ENCODE assay signal across 15 cellular contexts in the genomic region with DNA sequence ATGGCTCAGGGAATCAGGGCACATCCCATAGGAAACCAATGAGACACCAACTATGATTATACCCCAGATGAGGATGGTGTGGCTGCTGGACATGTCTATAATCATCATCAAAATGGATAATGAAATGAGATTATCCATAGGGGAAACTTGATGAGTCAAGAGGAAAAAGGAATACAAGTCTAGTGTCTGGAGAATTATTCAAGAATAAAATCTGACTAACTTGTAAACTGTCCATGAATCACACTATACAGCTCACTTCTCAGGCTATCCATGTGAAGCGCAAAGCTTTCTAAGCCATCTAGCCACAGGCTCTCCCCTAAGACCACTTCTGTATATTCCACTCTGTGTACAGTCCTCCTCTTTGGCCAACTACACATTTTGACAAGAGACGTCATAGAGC. TPM values are rescaled to one million over a fixed set of nuclear protein-coding genes. Genes with fewer than 3 reads are reported as not detected.
DNase-seq lines count a peak whose midpoint lies in the region; ATAC-seq and TF ChIP-seq lines count a peak whose summit lies in the region.
"Had no signal": no experiment of that assay in that cellular context is flagged by ENCODE, and none has a peak within 500 bp of the region (broad histone marks: within the 10 kb centered on the region; RNA-seq: fewer than 3 reads in every experiment).

No MANE protein-coding gene starts in this region.

- H3K36me3 ChIP-seq in smooth muscle cell (ENCODE audit: low read depth) = no peaks in the 10 kb centered on the region
- no peaks in the 10 kb centered on the region for H3K36me3 ChIP-seq in GM23338 (ENCODE audit: insufficient read depth)
- H3K36me3 ChIP-seq in Karpas-422 (ENCODE audit: insufficient read depth, low read length) = no peaks in the 10 kb centered on the region
- H3K36me3 ChIP-seq: lower lobe of right lung, neutrophil had no signal

- H3K9me3 ChIP-seq in smooth muscle cell (replicated peaks; ENCODE audit: low read depth) (no peaks in the 10 kb centered on the region), Karpas-422 (ENCODE audit: low read length) (no peaks in the 10 kb centered on the region)
- H3K9me3 ChIP-seq: lower lobe of right lung, neutrophil had no signal

- TF ChIP-seq CTCF in fibroblast of mammary gland (conservative IDR thresholded peaks at IDR 0.05; ENCODE audit: control insufficient read depth, insufficient read depth, low read depth, low read length) = no peak
- TF ChIP-seq CTCF in smooth muscle cell (IDR thresholded peaks at IDR 0.05; ENCODE audit: borderline replicate concordance, insufficient read depth, poor library complexity, severe bottlenecking) = no peak
- no peak for TF ChIP-seq CTCF in GM23338 (conservative IDR thresholded peaks at IDR 0.05; ENCODE audit: low read depth in 2 of 2)

- peaks cover 24% of the 10 kb centered on the region for H3F3A ChIP-seq in smooth muscle cell (ENCODE audit: low read depth)
- no peaks in the 10 kb centered on the region for H3F3A ChIP-seq in GM23338 (replicated peaks; ENCODE audit: low read depth)

- peak overlapping the region; percentile 33 for H3K4me2 ChIP-seq in smooth muscle cell
- H3K4me2 ChIP-seq in GM23338 = no peak overlapping the region
- no peak overlapping the region for H3K4me2 ChIP-seq in Karpas-422 (ENCODE audit: low read depth, low read length, poor library complexity, severe bottlenecking)

- ATAC-seq in SK-N-SH treated with all-trans-retinoic acid at 6 μM for 48 hours = peak; percentile 73
- no peak for ATAC-seq in GM23338
- ATAC-seq: lower lobe of right lung had no signal

- no peak overlapping the region for H3K4me3 Mint-ChIP-seq in activated CD4-positive, alpha-beta T cell treated with anti-CD3 and anti-CD28 coated beads, Interleukin-2, amount 10 ng/mL, durations not matched to agents 24 days and 14 days
- no peak overlapping the region for H3K4me3 Mint-ChIP-seq in GM23338
- H3K4me3 Mint-ChIP-seq: type B pancreatic cell had no signal

- H4K20me1 ChIP-seq in smooth muscle cell (ENCODE audit: low read depth) (peaks cover 23% of the 10 kb centered on the region), GM23338 (replicated peaks; ENCODE audit: insufficient read depth) (peaks cover 4% of the 10 kb centered on the region; the same call in 1 of the 2 replicates), Karpas-422 (ENCODE audit: insufficient read depth, low read depth, low read length) (no peaks in the 10 kb centered on the region)

- H3K9ac ChIP-seq in smooth muscle cell (ENCODE audit: low read depth) (peak overlapping the region; percentile 51), Karpas-422 (ENCODE audit: low read length) (no peak overlapping the region)

- H2AFZ ChIP-seq in smooth muscle cell (ENCODE audit: low read depth) (no peak overlapping the region), GM23338 (no peak overlapping the region), Karpas-422 (ENCODE audit: low read length) (no peak overlapping the region)

- peaks cover 44% of the 10 kb centered on the region for H3K36me3 Mint-ChIP-seq in activated CD4-positive, alpha-beta T cell treated with anti-CD3 and anti-CD28 coated beads, Interleukin-2, amount 10 ng/mL, durations not matched to agents 24 days and 14 days (ENCODE audit: low read depth)
- H3K36me3 Mint-ChIP-seq in GM23338 (ENCODE audit: low read depth) = peaks cover under 1% of the 10 kb centered on the region; the same call in 2 of the 3 replicates

- peak overlapping the region; percentile 85 for H3K27ac ChIP-seq in smooth muscle cell (ENCODE audit: low read depth)
- no peak overlapping the region for H3K27ac ChIP-seq in GM23338 (ENCODE audit: low read depth)
- H3K27ac ChIP-seq in Karpas-422 (ENCODE audit: low read length) = no peak overlapping the region
- H3K27ac ChIP-seq: lower lobe of right lung, neutrophil had no signal

- H3K4me1 Mint-ChIP-seq in activated CD4-positive, alpha-beta T cell treated with anti-CD3 and anti-CD28 coated beads, Interleukin-2, amount 10 ng/mL, durations not matched to agents 24 days and 14 days = peaks cover 37% of the 10 kb centered on the region
- peaks cover 60% of the 10 kb centered on the region for H3K4me1 Mint-ChIP-seq in GM23338

- peak overlapping the region; percentile 26 for H3K27ac Mint-ChIP-seq in activated CD4-positive, alpha-beta T cell treated with anti-CD3 and anti-CD28 coated beads, Interleukin-2, amount 10 ng/mL, durations not matched to agents 24 days and 14 days
- no peak overlapping the region for H3K27ac Mint-ChIP-seq in GM23338
- H3K27ac Mint-ChIP-seq: activated naive CD4-positive, alpha-beta T cell treated with anti-CD3 and anti-CD28 coated beads, Interleukin-2, amount 50 U/mL, for 72 hours had no signal

- H3K9me3 Mint-ChIP-seq in activated CD4-positive, alpha-beta T cell treated with anti-CD3 and anti-CD28 coated beads, Interleukin-2, amount 10 ng/mL, durations not matched to agents 24 days and 14 days = no peaks in the 10 kb centered on the region
- no peaks in the 10 kb centered on the region for H3K9me3 Mint-ChIP-seq in GM23338
- H3K9me3 Mint-ChIP-seq: activated naive CD4-positive, alpha-beta T cell treated with anti-CD3 and anti-CD28 coated beads, Interleukin-2, amount 50 U/mL, for 72 hours; type B pancreatic cell had no signal

- H3K4me3 ChIP-seq in fibroblast of mammary gland (ENCODE audit: control insufficient read depth, low read depth, low read length) (no peak overlapping the region), smooth muscle cell (no peak overlapping the region), GM23338 (no peak overlapping the region), Karpas-422 (ENCODE audit: low read length) (no peak overlapping the region)
- H3K4me3 ChIP-seq: lower lobe of right lung had no signal

- H3K27me3 Mint-ChIP-seq in activated CD4-positive, alpha-beta T cell treated with anti-CD3 and anti-CD28 coated beads, Interleukin-2, amount 10 ng/mL, durations not matched to agents 24 days and 14 days = peaks cover 1% of the 10 kb centered on the region
- peaks cover 7% of the 10 kb centered on the region for H3K27me3 Mint-ChIP-seq in GM23338 (ENCODE audit: insufficient read depth, low read depth, poor library complexity)
- H3K27me3 Mint-ChIP-seq: type B pancreatic cell had no signal

- 12% methylated on average over 2 of the region's 2 CpGs for WGBS in smooth muscle cell (ENCODE audit: low lambda C conversion rate)

- peaks cover 25% of the 10 kb centered on the region for H3K4me1 ChIP-seq in smooth muscle cell (ENCODE audit: low read depth)
- H3K4me1 ChIP-seq in GM23338 (ENCODE audit: insufficient read depth) = peaks cover 53% of the 10 kb centered on the region
- H3K4me1 ChIP-seq in Karpas-422 (ENCODE audit: low read length) = no peaks in the 10 kb centered on the region

- H3K79me2 ChIP-seq in smooth muscle cell (ENCODE audit: low read depth) = peaks cover 7% of the 10 kb centered on the region
- H3K79me2 ChIP-seq in GM23338 (replicated peaks; ENCODE audit: insufficient read depth) = peaks cover 98% of the 10 kb centered on the region
- no peaks in the 10 kb centered on the region for H3K79me2 ChIP-seq in Karpas-422 (ENCODE audit: low read length)

- no peaks in the 10 kb centered on the region for H3K9me2 ChIP-seq in GM23338 (ENCODE audit: insufficient read depth)
- H3K9me2 ChIP-seq in Karpas-422 (replicated peaks; ENCODE audit: insufficient read depth, low read length) = no peaks in the 10 kb centered on the region

- H3K27me3 ChIP-seq in smooth muscle cell (ENCODE audit: low read depth) (no peaks in the 10 kb centered on the region), GM23338 (ENCODE audit: insufficient read depth) (no peaks in the 10 kb centered on the region), Karpas-422 (ENCODE audit: low read length) (no peaks in the 10 kb centered on the region)
- H3K27me3 ChIP-seq: neutrophil had no signal

- no peak for DNase-seq in activated CD4-positive, alpha-beta T cell treated with anti-CD3 and anti-CD28 coated beads, Interleukin-2, amount 10 ng/mL, durations not matched to agents 24 days and 14 days
- no peak for DNase-seq in activated CD4-positive, alpha-beta T cell treated with anti-CD3 and anti-CD28 coated beads for 1 hour
- DNase-seq in fibroblast of mammary gland (ENCODE audit: low read depth) = peak; percentile 83
- no peak for DNase-seq in smooth muscle cell (lab: John Stamatoyannopoulos, UW; ENCODE audit: unreplicated experiment)
- no peak for DNase-seq in NCI-H524 treated with DMSO at 0.1 percent for 48 hours (lab: John Stamatoyannopoulos, UW)
- no peak for DNase-seq in GM23338 (ENCODE audit: low spot score)
- no peak for DNase-seq in Karpas-422
- DNase-seq: DND-41, H7, lower lobe of right lung, OCI-M1 had no signal

- intact Hi-C loops in activated CD4-positive, alpha-beta T cell treated with anti-CD3 and anti-CD28 coated beads, Interleukin-2, amount 10 ng/mL, durations not matched to agents 24 days and 14 days (cut with micrococcal nuclease) = no loop called here

TF ChIP-seq in SK-N-SH treated with all-trans-retinoic acid at 6 μM for 48 hours, 23 proteins besides CTCF, POLR2A, EP300 and RAD21:
- TF ChIP-seq ISL1 (CRISPR knock-in tag; IDR thresholded peaks at IDR 0.05) (0 out of 2 replicates have a peak, but pooled peaks have one; percentile 26), TOX (CRISPR knock-in tag; IDR thresholded peaks at IDR 0.05; ENCODE audit: borderline replicate concordance) (no peak)
TF ChIP-seq in SK-N-SH treated with all-trans-retinoic acid at 6 μM for 48 hours: peak in this region for 1.

TF ChIP-seq in GM23338, 12 proteins besides CTCF, POLR2A, EP300 and RAD21:
- no peak for TF ChIP-seq NANOG (IDR thresholded peaks at IDR 0.05; ENCODE audit: borderline replicate concordance)

RNA-seq across cellular contexts. Expression of a gene that starts 52.5 kb away (rescaled TPM):
- 48.3 and 51.2 TPM in 2 replicates for total RNA-seq in activated CD4-positive, alpha-beta T cell treated with anti-CD3 and anti-CD28 coated beads, Interleukin-2, amount 10 ng/mL, durations not matched to agents 24 days and 14 days
- total RNA-seq in smooth muscle cell = 10.8 and 13.0 TPM in 2 replicates
- polyA plus RNA-seq in smooth muscle cell (1.2 and 2.0 TPM in 2 replicates), GM23338 (2016; fragmentation: Nextera tagmentation; extraction: Ambion mirVana) (11.7 and 12.5 TPM in 2 replicates)
- total RNA-seq in GM23338 (2014; rRNA removed; shearing (Covaris generic)) = 52.8 and 59.4 TPM in 2 replicates
- 0.25 and 1.8 TPM in 2 replicates for total RNA-seq in Karpas-422 (2014; rRNA removed; shearing (Covaris generic); ENCODE audit: low replicate concordance)
